In the genomic region with DNA sequence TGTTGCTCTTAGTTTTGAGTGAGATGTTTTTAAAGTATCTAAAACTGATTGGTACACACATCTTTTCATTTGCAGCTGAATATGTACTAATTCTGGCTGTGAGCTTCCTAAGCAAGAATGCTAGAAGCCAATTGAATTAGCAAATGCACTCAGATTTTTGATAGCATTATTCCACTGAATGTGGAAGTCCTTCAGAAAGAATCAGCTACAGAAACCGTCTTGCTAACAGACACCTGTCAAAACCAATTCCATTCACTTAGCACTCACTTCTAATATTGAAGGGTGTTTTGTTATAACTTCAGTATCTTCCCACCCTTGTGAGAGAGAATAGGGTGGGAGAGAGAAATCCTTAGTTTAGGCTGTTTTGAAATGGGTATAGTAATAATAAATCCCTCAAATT, we compare ENCODE assay signal across 18 cellular contexts.
DNase-seq lines count a peak whose midpoint lies in the region; ATAC-seq and TF ChIP-seq lines count a peak whose summit lies in the region.
"Had no signal": no experiment of that assay in that cellular context is flagged by ENCODE, and none has a peak within 500 bp of the region (broad histone marks: within the 10 kb centered on the region; RNA-seq: fewer than 3 reads in every experiment).

No MANE protein-coding gene starts in this region.

- H3K79me2 ChIP-seq in SK-N-SH (ENCODE audit: insufficient read depth) (no peaks in the 10 kb centered on the region), neural cell (replicated peaks; ENCODE audit: insufficient read depth, low read length) (no peaks in the 10 kb centered on the region)

- POLR2A ChIA-PET in SK-N-SH (lab: Yijun Ruan, JAX) = no interaction called here

- H3K9me3 ChIP-seq in SK-N-SH = no peaks in the 10 kb centered on the region
- no peaks in the 10 kb centered on the region for H3K9me3 ChIP-seq in neural cell (ENCODE audit: low read length)
- H3K9me3 ChIP-seq: A549; BLaER1 treated with 17β-estradiol and CSF1 and Interleukin-3, amounts not matched to agents 10 nM and 100 nM; Caco-2 had no signal

- TF ChIP-seq EP300 in SK-N-SH (IDR thresholded peaks at IDR 0.05; ENCODE audit: borderline replicate concordance in 1 of 2, low read depth in 1 of 2, low read length in 1 of 2) (peak in 1 of 2 experiments; percentile 40; a peak in 1 of 4 replicates), neural cell (conservative IDR thresholded peaks at IDR 0.05; ENCODE audit: poor library complexity, severe bottlenecking) (peak; percentile 83)

- H3F3A ChIP-seq in SK-N-SH (replicated peaks; ENCODE audit: insufficient read depth) (no peaks in the 10 kb centered on the region), neural cell (ENCODE audit: insufficient read depth, low read length, poor library complexity, severe bottlenecking) (no peaks in the 10 kb centered on the region)

- H3K27ac ChIP-seq in SK-N-SH (ENCODE audit: low read depth in 2 of 2, low read length in 1 of 2) = no peak overlapping the region
- H3K27ac ChIP-seq in neural cell (ENCODE audit: low read length) = no peak overlapping the region
- H3K27ac ChIP-seq: 22Rv1; A549; BLaER1 treated with 17β-estradiol and CSF1 and Interleukin-3, amounts not matched to agents 10 nM and 100 nM; C4-2B had no signal

- H3K9me2 ChIP-seq in SK-N-SH = no peaks in the 10 kb centered on the region
- H3K9me2 ChIP-seq in neural cell (ENCODE audit: insufficient read depth, low read length) = no peaks in the 10 kb centered on the region

- WGBS in SK-N-SH (ENCODE audit: low lambda C conversion rate) = 14% methylated on average over 1 of the region's 1 CpG

- no peak for TF ChIP-seq RAD21 in SK-N-SH (IDR thresholded peaks at IDR 0.05; ENCODE audit: low read length)
- no peak for TF ChIP-seq RAD21 in neural cell (conservative IDR thresholded peaks at IDR 0.05)

- no peak overlapping the region for H2AFZ ChIP-seq in SK-N-SH (ENCODE audit: low read depth)
- no peak overlapping the region for H2AFZ ChIP-seq in neural cell (ENCODE audit: low read depth, low read length)

- CTCF ChIA-PET in SK-N-SH (lab: Yijun Ruan, JAX) = interaction anchor here (0.7 to 1.5 kb wide), 3 partner anchors 9 to 129 kb away, joined by 3 to 5 read pairs (median 3); no protein-coding TSS in a partner anchor

- H3K4me2 ChIP-seq in SK-N-SH (no peak overlapping the region), neural cell (ENCODE audit: low read length) (no peak overlapping the region)
- H3K4me2 ChIP-seq: A549; BLaER1 treated with 17β-estradiol and CSF1 and Interleukin-3, amounts not matched to agents 10 nM and 100 nM had no signal

- ATAC-seq in SK-N-SH treated with all-trans-retinoic acid at 6 μM for 48 hours (no peak), GM18498 (IDR thresholded peaks at IDR 0.05; ENCODE audit: unreplicated experiment) (no peak)
- ATAC-seq: A549; CD8-positive, alpha-beta T cell; GM12878 had no signal

- H3K36me3 ChIP-seq in SK-N-SH (replicated peaks in 1 of 2; ENCODE audit: control insufficient read depth in 1 of 2, insufficient read depth in 2 of 2, low read length in 1 of 2) = no peaks in the 10 kb centered on the region
- no peaks in the 10 kb centered on the region for H3K36me3 ChIP-seq in neural cell (ENCODE audit: insufficient read depth, low read length)
- H3K36me3 ChIP-seq: BLaER1 treated with 17β-estradiol and CSF1 and Interleukin-3, amounts not matched to agents 10 nM and 100 nM had no signal

- no peaks in the 10 kb centered on the region for H4K20me1 ChIP-seq in SK-N-SH (ENCODE audit: insufficient read depth)
- no peaks in the 10 kb centered on the region for H4K20me1 ChIP-seq in neural cell (ENCODE audit: insufficient read depth)
- H4K20me1 ChIP-seq: BLaER1 treated with 17β-estradiol and CSF1 and Interleukin-3, amounts not matched to agents 10 nM and 100 nM had no signal

- H3K4me3 ChIP-seq in SK-N-SH (ENCODE audit: low read depth in 2 of 2, low read length in 1 of 2) = no peak overlapping the region
- H3K4me3 ChIP-seq in neural cell (ENCODE audit: low read length) = no peak overlapping the region
- H3K4me3 ChIP-seq: A549; BLaER1 treated with 17β-estradiol and CSF1 and Interleukin-3, amounts not matched to agents 10 nM and 100 nM; GM12878 had no signal

- H3K27me3 ChIP-seq in SK-N-SH (ENCODE audit: insufficient read depth) (no peaks in the 10 kb centered on the region), neural cell (ENCODE audit: insufficient read depth, low read depth, low read length) (peaks cover 15% of the 10 kb centered on the region)
- H3K27me3 ChIP-seq: BLaER1 treated with 17β-estradiol and CSF1 and Interleukin-3, amounts not matched to agents 10 nM and 100 nM had no signal

- no peak overlapping the region for H3K9ac ChIP-seq in SK-N-SH
- no peak overlapping the region for H3K9ac ChIP-seq in neural cell (ENCODE audit: low read length)
- H3K9ac ChIP-seq: BLaER1 treated with 17β-estradiol and CSF1 and Interleukin-3, amounts not matched to agents 10 nM and 100 nM had no signal

- no peak for DNase-seq in SK-N-SH
- no peak for DNase-seq in NCI-H748 treated with DMSO at 0.1 percent for 48 hours (lab: John Stamatoyannopoulos, UW)
- DNase-seq: AML-193; Caco-2; Calu3; CD4-positive, alpha-beta T cell; CD8-positive, alpha-beta T cell; DND-41; EL; GDM1 had no signal

- TF ChIP-seq CTCF in SK-N-SH (IDR thresholded peaks at IDR 0.05) = no peak
- no peak for TF ChIP-seq CTCF in neural cell (IDR thresholded peaks at IDR 0.05; ENCODE audit: poor library complexity, severe bottlenecking)

- peaks cover 0 to 12% of the 10 kb centered on the region in 2 experiments; a peak in 2 of 4 replicates for H3K4me1 ChIP-seq in SK-N-SH (ENCODE audit: control insufficient read depth in 1 of 2, insufficient read depth in 2 of 2, low read depth in 1 of 2, low read length in 1 of 2)
- H3K4me1 ChIP-seq: A549; BLaER1 treated with 17β-estradiol and CSF1 and Interleukin-3, amounts not matched to agents 10 nM and 100 nM; Caco-2 had no signal

TF ChIP-seq in SK-N-SH, 30 proteins besides CTCF, POLR2A, EP300 and RAD21:
- TF ChIP-seq RCOR1 (IDR thresholded peaks at IDR 0.05; ENCODE audit: low read length) (peak; percentile 52; the same call in 1 of the 2 replicates), YY1 (IDR thresholded peaks at IDR 0.05; ENCODE audit: low read depth) (no peak)
TF ChIP-seq in SK-N-SH: peak in this region for 1.

TF ChIP-seq in SK-N-SH treated with all-trans-retinoic acid at 6 μM for 48 hours, 23 proteins besides CTCF, POLR2A, EP300 and RAD21 (continues in another document):
- TF ChIP-seq, protein P1, sequence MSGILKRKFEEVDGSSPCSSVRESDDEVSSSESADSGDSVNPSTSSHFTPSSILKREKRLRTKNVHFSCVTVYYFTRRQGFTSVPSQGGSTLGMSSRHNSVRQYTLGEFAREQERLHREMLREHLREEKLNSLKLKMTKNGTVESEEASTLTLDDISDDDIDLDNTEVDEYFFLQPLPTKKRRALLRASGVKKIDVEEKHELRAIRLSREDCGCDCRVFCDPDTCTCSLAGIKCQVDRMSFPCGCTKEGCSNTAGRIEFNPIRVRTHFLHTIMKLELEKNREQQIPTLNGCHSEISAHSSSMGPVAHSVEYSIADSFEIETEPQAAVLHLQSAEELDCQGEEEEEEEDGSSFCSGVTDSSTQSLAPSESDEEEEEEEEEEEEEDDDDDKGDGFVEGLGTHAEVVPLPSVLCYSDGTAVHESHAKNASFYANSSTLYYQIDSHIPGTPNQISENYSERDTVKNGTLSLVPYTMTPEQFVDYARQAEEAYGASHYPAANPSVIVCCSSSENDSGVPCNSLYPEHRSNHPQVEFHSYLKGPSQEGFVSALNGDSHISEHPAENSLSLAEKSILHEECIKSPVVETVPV (CRISPR knock-in tag; IDR thresholded peaks at IDR 0.05) = no peak

TF ChIP-seq in neural cell, 6 proteins besides CTCF, POLR2A, EP300 and RAD21:
- TF ChIP-seq POLR2AphosphoS5 (IDR thresholded peaks at IDR 0.05) (peak; percentile 76), MXI1 (conservative IDR thresholded peaks at IDR 0.05; ENCODE audit: poor library complexity, severe bottlenecking) (no peak)
